19 cellular contexts compared by ENCODE assay signal in genomic region chr1:231748744-231749143, GRCh38.
DNase-seq lines count a peak whose midpoint lies in the region; ATAC-seq, FAIRE-seq and TF ChIP-seq lines count a peak whose summit lies in the region.
"Had no signal": no experiment of that assay in that cellular context is flagged by ENCODE, and none has a peak within 500 bp of the region (broad histone marks: within the 10 kb centered on the region; RNA-seq: fewer than 3 reads in every experiment).

No MANE protein-coding gene starts in this region.

- no peaks in the 10 kb centered on the region for H3K27me3 ChIP-seq in adrenal gland
- no peaks in the 10 kb centered on the region for H3K27me3 ChIP-seq in ovary
- H3K27me3 ChIP-seq in small intestine (ENCODE audit: control insufficient read depth in 2 of 2, insufficient read depth in 2 of 2, low read length in 2 of 2): no peaks in the 10 kb centered on the region
- H3K27me3 ChIP-seq: heart left ventricle, right atrium auricular region, SJSA1 had no signal

- TF ChIP-seq CTCF in adrenal gland (IDR thresholded peaks at IDR 0.05): no peak
- TF ChIP-seq CTCF in ovary (IDR thresholded peaks at IDR 0.05): no peak

- peaks cover 0 to 8% (median 0%) of the 10 kb centered on the region in 3 donors for H3K9me3 ChIP-seq in adrenal gland (replicated peaks in 1 of 3)
- peaks cover 0 to 5% of the 10 kb centered on the region in 2 donors for H3K9me3 ChIP-seq in ovary
- peaks cover 2% of the 10 kb centered on the region for H3K9me3 ChIP-seq in small intestine (ENCODE audit: control insufficient read depth, low read depth)
- H3K9me3 ChIP-seq: SJSA1 had no signal

- DNase-seq in NCI-H510A treated with DMSO at 0.1 percent for 48 hours (lab: John Stamatoyannopoulos, UW): peak; percentile 26
- DNase-seq in NCI-H510A (lab: John Stamatoyannopoulos, UW): no peak
- peak; percentile 41 for DNase-seq in NCI-H146 treated with DMSO at 0.1 percent for 48 hours (lab: John Stamatoyannopoulos, UW; ENCODE audit: unreplicated experiment)
- DNase-seq in adrenal gland: peak in 4 of 7 donors; percentile 13 to 42 (median 30)
- peak in 3 of 5 donors; percentile 29 to 49 (median 32) for DNase-seq in ovary
- no peak for DNase-seq in NCI-H774 (lab: John Stamatoyannopoulos, UW)
- no peak for DNase-seq in small intestine
- DNase-seq: activated naive CD8-positive, alpha-beta T cell treated with anti-CD3 and anti-CD28 coated beads, Interleukin-2, amount 10 ng/mL, durations not matched to agents 7 days and 5 days; lower lobe of right lung; NCI-H1092 had no signal

- intact Hi-C loops in adrenal gland (cut with DNase I): no loop called here
- intact Hi-C loops in ovary (cut with DNase I): no loop called here

- TF ChIP-seq POLR2A in adrenal gland (IDR thresholded peaks at IDR 0.05) (no peak), ovary (IDR thresholded peaks at IDR 0.05) (no peak)

- 92 to 96% (median 94%) methylated on average over 1 of the region's 1 CpG for WGBS in adrenal gland, 4 donors
- WGBS in ovary, 3 donors: 58 to 87% (median 66%) methylated on average over 1 of the region's 1 CpG
- WGBS in small intestine, 3 donors: 87 to 93% (median 93%) methylated on average over 1 of the region's 1 CpG

- H3K27ac ChIP-seq in adrenal gland (no peak overlapping the region), ovary (no peak overlapping the region), small intestine (ENCODE audit: low read depth in 1 of 2, low read length in 1 of 2) (no peak overlapping the region)
- H3K27ac ChIP-seq: heart left ventricle, lower lobe of right lung, right atrium auricular region, SJSA1 had no signal

- H3K4me3 ChIP-seq in adrenal gland (no peak overlapping the region), ovary (no peak overlapping the region), small intestine (ENCODE audit: low read depth in 1 of 2, low read length in 2 of 2) (no peak overlapping the region)
- H3K4me3 ChIP-seq: heart left ventricle, lower lobe of right lung, right atrium auricular region, SJSA1 had no signal

- ATAC-seq in HG03342 (IDR thresholded peaks at IDR 0.05; ENCODE audit: unreplicated experiment): no peak
- ATAC-seq: activated CD4-positive, CD25-positive, alpha-beta regulatory T cell treated with anti-CD3 and anti-CD28 coated beads, Interleukin-2, amount 50 U/mL, for 24 hours; heart left ventricle; lower lobe of right lung; stimulated activated memory B cell treated with anti-CD40 and anti-IgM and Interleukin-4, amounts not matched to agents 10 μg/mL and 1 μg/mL and 100 μg/mL, for 72 hours had no signal

- H3K4me1 ChIP-seq in adrenal gland (replicated peaks in 1 of 2): no peaks in the 10 kb centered on the region
- peaks cover 4% of the 10 kb centered on the region for H3K4me1 ChIP-seq in ovary (ENCODE audit: insufficient read depth)
- H3K4me1 ChIP-seq in small intestine (ENCODE audit: control insufficient read depth in 2 of 2, insufficient read depth in 1 of 2, low read depth in 1 of 2, low read length in 1 of 2): no peaks in the 10 kb centered on the region
- H3K4me1 ChIP-seq: lower lobe of right lung, SJSA1 had no signal

- FAIRE-seq in small intestine (lab: Jason Lieb, UNC): no peak
- FAIRE-seq: bronchial epithelial cell, H1, islet of Langerhans had no signal

- H3K36me3 ChIP-seq in adrenal gland (replicated peaks in 1 of 2) (no peaks in the 10 kb centered on the region), ovary (no peaks in the 10 kb centered on the region), small intestine (ENCODE audit: control insufficient read depth in 2 of 2, insufficient read depth in 2 of 2, low read length in 2 of 2) (no peaks in the 10 kb centered on the region)
- H3K36me3 ChIP-seq: lower lobe of right lung, right atrium auricular region, SJSA1 had no signal

- no peak for TF ChIP-seq EP300 in ovary (IDR thresholded peaks at IDR 0.05)

Comparison
In these comparisons a context has a peak if more than half of its experiments do, and no peak if none do; other contexts are left out.
1. DNase-seq: peak in NCI-H510A treated with DMSO at 0.1 percent for 48 hours (single experiment), NCI-H146 treated with DMSO at 0.1 percent for 48 hours (single experiment), adrenal gland (4 of 7) and ovary (3 of 5); none in NCI-H510A (single experiment), NCI-H774 (single experiment) and small intestine (single experiment).